ENCODE assay signal across 17 cellular contexts in genomic region chr5:58181578-58182286, GRCh38.
"Had no signal": no experiment of that assay in that cellular context is flagged by ENCODE, and none has a peak within 500 bp of the region (broad histone marks: within the 10 kb centered on the region; RNA-seq: fewer than 3 reads in every experiment).

No MANE protein-coding gene starts in this region.

- H3K36me3 Mint-ChIP-seq: activated CD8-positive, alpha-beta memory T cell treated with anti-CD3 and anti-CD28 coated beads, Interleukin-2, amount 10 ng/mL, durations not matched to agents 7 days and 5 days; activated naive CD4-positive, alpha-beta T cell treated with anti-CD3 and anti-CD28 coated beads, Interleukin-2, amount 10 ng/mL, durations not matched to agents 7 days and 5 days had no signal

- H3K27ac ChIP-seq: gastrocnemius medialis, lower lobe of right lung, skin epidermis, tibial artery, uterus had no signal

- H3K27ac Mint-ChIP-seq: activated CD8-positive, alpha-beta memory T cell treated with anti-CD3 and anti-CD28 coated beads, Interleukin-2, amount 10 ng/mL, durations not matched to agents 7 days and 5 days; activated naive CD4-positive, alpha-beta T cell treated with anti-CD3 and anti-CD28 coated beads, Interleukin-2, amount 10 ng/mL, durations not matched to agents 7 days and 5 days; activated T-helper 2 cell treated with anti-CD3 and anti-CD28 coated beads, Interferon-gamma antibody, Interleukin-2, Interleukin-4, amounts not matched to agents 10 μg/mL and 5 μg/mL and 100 μg/mL, durations not matched to agents 14 hours and 24 hours and 36 hours had no signal

- DNase-seq: activated CD4-positive, alpha-beta T cell treated with anti-CD3 and anti-CD28 coated beads, Interleukin-2, amount 50 U/mL, for 4 hours; activated CD8-positive, alpha-beta memory T cell treated with anti-CD3 and anti-CD28 coated beads, Interleukin-2, amount 10 ng/mL, durations not matched to agents 7 days and 5 days; activated naive CD4-positive, alpha-beta T cell treated with anti-CD3 and anti-CD28 coated beads, Interleukin-2, amount 10 ng/mL, durations not matched to agents 7 days and 5 days; activated T-cell treated with anti-CD3 and anti-CD28 coated beads, Interleukin-2, amount 50 U/mL, for 1 hour; erythroblast; gastrocnemius medialis; heart right ventricle; left cardiac atrium; lower lobe of right lung; midbrain; stimulated activated CD4-positive, alpha-beta T cell treated with anti-CD3 and anti-CD28 coated beads, Interleukin-4, amount 100 ng/mL, for 24 hours; stimulated activated naive CD4-positive, alpha-beta T cell; T-helper 2 cell; tibial artery; uterus had no signal

- H3K4me1 ChIP-seq: gastrocnemius medialis, uterus had no signal

- H3K36me3 ChIP-seq: gastrocnemius medialis, heart right ventricle, lower lobe of right lung, tibial artery, uterus had no signal

- H3K27me3 ChIP-seq: gastrocnemius medialis, heart right ventricle, tibial artery, uterus had no signal

- H3K4me3 ChIP-seq: gastrocnemius medialis, heart right ventricle, lower lobe of right lung, skin epidermis, tibial artery, uterus had no signal

- H3K9me3 ChIP-seq: gastrocnemius medialis, heart right ventricle, lower lobe of right lung, tibial artery, uterus had no signal

- H3K4me3 Mint-ChIP-seq: activated CD8-positive, alpha-beta memory T cell treated with anti-CD3 and anti-CD28 coated beads, Interleukin-2, amount 10 ng/mL, durations not matched to agents 7 days and 5 days; activated naive CD4-positive, alpha-beta T cell treated with anti-CD3 and anti-CD28 coated beads, Interleukin-2, amount 10 ng/mL, durations not matched to agents 7 days and 5 days had no signal

- H3K9me3 Mint-ChIP-seq: activated naive CD4-positive, alpha-beta T cell treated with anti-CD3 and anti-CD28 coated beads, Interleukin-2, amount 10 ng/mL, durations not matched to agents 7 days and 5 days; activated T-helper 2 cell treated with anti-CD3 and anti-CD28 coated beads, Interferon-gamma antibody, Interleukin-2, Interleukin-4, amounts not matched to agents 10 μg/mL and 5 μg/mL and 100 μg/mL, durations not matched to agents 14 hours and 24 hours and 36 hours had no signal

- H3K27me3 Mint-ChIP-seq: activated CD8-positive, alpha-beta memory T cell treated with anti-CD3 and anti-CD28 coated beads, Interleukin-2, amount 10 ng/mL, durations not matched to agents 7 days and 5 days; activated naive CD4-positive, alpha-beta T cell treated with anti-CD3 and anti-CD28 coated beads, Interleukin-2, amount 10 ng/mL, durations not matched to agents 7 days and 5 days had no signal

- H3K4me1 Mint-ChIP-seq: activated CD8-positive, alpha-beta memory T cell treated with anti-CD3 and anti-CD28 coated beads, Interleukin-2, amount 10 ng/mL, durations not matched to agents 7 days and 5 days; activated naive CD4-positive, alpha-beta T cell treated with anti-CD3 and anti-CD28 coated beads, Interleukin-2, amount 10 ng/mL, durations not matched to agents 7 days and 5 days had no signal
